Comparison of ENCODE assay signal across 1 cellular context in the genomic region with DNA sequence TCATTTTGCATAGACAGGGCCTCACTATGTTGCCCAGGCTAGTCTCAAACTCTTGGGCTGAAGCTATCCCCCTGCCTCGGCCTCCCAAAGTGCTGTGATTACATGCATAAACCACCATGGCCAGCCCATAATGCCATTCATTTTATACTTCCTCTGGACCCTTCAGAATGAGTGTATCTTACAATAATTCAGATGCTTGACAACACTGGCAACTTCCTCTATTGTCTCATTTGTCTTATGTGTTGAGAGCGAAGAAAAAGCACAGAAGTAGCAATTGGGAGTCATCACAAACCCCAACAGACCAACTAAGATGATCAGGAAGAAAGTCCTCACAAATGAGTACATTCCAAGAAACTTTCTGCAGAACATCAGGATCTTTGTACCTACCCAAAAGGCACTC.
TF ChIP-seq lines count a peak whose summit lies in the region.

No MANE protein-coding gene starts in this region.

TF ChIP-seq in K562, 482 proteins besides CTCF, POLR2A, EP300 and RAD21:
- TF ChIP-seq, protein P1, sequence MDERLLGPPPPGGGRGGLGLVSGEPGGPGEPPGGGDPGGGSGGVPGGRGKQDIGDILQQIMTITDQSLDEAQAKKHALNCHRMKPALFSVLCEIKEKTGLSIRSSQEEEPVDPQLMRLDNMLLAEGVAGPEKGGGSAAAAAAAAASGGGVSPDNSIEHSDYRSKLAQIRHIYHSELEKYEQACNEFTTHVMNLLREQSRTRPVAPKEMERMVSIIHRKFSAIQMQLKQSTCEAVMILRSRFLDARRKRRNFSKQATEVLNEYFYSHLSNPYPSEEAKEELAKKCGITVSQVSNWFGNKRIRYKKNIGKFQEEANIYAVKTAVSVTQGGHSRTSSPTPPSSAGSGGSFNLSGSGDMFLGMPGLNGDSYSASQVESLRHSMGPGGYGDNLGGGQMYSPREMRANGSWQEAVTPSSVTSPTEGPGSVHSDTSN (CRISPR knock-in tag; IDR thresholded peaks at IDR 0.05; ENCODE audit: low read depth): no peak
- TF ChIP-seq, protein P1 (tag; conservative IDR thresholded peaks at IDR 0.05; ENCODE audit: low read depth): peak; percentile 53
- TF ChIP-seq ZNF699 (CRISPR knock-in tag; IDR thresholded peaks at IDR 0.05; ENCODE audit: insufficient replicate concordance): no peak
- TF ChIP-seq ZKSCAN3 (CRISPR knock-in tag; IDR thresholded peaks at IDR 0.05): no peak
